ENCODE assay signal across 1 cellular context in the genomic region with DNA sequence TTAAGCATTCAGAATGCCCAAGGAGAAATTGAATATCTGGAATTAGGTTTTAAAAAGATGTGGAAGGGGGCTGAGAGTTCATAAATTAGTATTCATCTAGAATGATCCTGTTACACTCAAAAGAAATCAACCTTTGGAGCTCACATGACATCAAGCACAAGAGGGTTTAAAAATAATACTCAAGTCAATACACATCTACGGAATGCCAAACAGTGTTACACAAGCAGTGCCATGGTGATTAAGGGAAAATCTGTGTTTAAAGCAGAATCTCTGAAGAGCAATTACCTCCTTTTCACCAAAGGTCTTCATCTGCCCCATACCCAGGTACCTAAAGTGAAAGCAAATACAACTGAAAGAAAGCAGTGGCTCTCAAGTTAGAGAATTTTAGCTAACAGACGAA.
TF ChIP-seq lines count a peak whose summit lies in the region.

No MANE protein-coding gene starts in this region.

TF ChIP-seq in H1, 55 proteins besides CTCF, POLR2A, EP300 and RAD21 (continued from another document):
- TF ChIP-seq, protein P1, sequence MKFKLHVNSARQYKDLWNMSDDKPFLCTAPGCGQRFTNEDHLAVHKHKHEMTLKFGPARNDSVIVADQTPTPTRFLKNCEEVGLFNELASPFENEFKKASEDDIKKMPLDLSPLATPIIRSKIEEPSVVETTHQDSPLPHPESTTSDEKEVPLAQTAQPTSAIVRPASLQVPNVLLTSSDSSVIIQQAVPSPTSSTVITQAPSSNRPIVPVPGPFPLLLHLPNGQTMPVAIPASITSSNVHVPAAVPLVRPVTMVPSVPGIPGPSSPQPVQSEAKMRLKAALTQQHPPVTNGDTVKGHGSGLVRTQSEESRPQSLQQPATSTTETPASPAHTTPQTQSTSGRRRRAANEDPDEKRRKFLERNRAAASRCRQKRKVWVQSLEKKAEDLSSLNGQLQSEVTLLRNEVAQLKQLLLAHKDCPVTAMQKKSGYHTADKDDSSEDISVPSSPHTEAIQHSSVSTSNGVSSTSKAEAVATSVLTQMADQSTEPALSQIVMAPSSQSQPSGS (IDR thresholded peaks at IDR 0.05; ENCODE audit: low read length) = no peak
- TF ChIP-seq FOSL1 (IDR thresholded peaks at IDR 0.05; ENCODE audit: insufficient read depth, low read depth, low read length) = no peak
- TF ChIP-seq BRCA1 (IDR thresholded peaks at IDR 0.05; ENCODE audit: low read depth, low read length) = no peak
- no peak for TF ChIP-seq GTF2F1 (IDR thresholded peaks at IDR 0.05; ENCODE audit: borderline replicate concordance, low read depth, low read length)
- no peak for TF ChIP-seq SP4 (IDR thresholded peaks at IDR 0.05; ENCODE audit: low read length)
- no peak for TF ChIP-seq PHF8 (conservative IDR thresholded peaks at IDR 0.05; ENCODE audit: low read depth, low read length)
- no peak for TF ChIP-seq NRF1 (IDR thresholded peaks at IDR 0.05; ENCODE audit: low read depth, low read length)
- TF ChIP-seq, protein P2, sequence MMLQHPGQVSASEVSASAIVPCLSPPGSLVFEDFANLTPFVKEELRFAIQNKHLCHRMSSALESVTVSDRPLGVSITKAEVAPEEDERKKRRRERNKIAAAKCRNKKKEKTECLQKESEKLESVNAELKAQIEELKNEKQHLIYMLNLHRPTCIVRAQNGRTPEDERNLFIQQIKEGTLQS (IDR thresholded peaks at IDR 0.05; ENCODE audit: insufficient read depth, low read depth, low read length) = no peak
TF ChIP-seq in H1: peak in this region for 0.
